ENCODE assay signal across 30 cellular contexts in the genomic region with DNA sequence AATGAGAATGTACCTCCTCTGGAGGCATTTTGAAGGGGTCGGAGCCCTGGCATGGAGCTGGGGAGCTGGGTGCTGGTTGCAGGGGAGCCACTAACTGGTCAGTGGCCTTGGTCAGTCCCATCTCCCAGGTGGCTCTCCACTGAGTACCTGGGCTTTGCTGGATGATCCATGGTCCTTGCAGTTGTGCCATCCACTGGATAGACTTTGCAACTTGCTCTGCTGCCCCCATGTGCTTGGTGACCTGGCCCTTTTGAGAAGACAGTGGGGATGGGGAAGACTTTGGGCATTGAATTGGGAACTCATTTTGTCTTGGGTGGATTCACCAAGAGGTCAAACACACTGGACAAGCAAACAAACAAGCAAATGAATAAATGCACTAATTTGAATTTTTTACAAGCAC.
"Had no signal": no experiment of that assay in that cellular context is flagged by ENCODE, and none has a peak within 500 bp of the region (broad histone marks: within the 10 kb centered on the region; RNA-seq: fewer than 3 reads in every experiment).

No MANE protein-coding gene starts in this region.

- H3K4me1 ChIP-seq: ascending aorta, breast epithelium had no signal

- H3K4me1 Mint-ChIP-seq: activated CD4-positive, alpha-beta T cell treated with anti-CD3 and anti-CD28 coated beads for 36 hours; activated CD4-positive, alpha-beta T cell treated with anti-CD3 and anti-CD28 coated beads, Interleukin-2, amount 10 ng/mL, durations not matched to agents 24 days and 14 days; activated CD8-positive, alpha-beta memory T cell treated with anti-CD3 and anti-CD28 coated beads, Interleukin-2, amount 10 ng/mL, durations not matched to agents 7 days and 5 days; activated naive CD4-positive, alpha-beta T cell treated with anti-CD3 and anti-CD28 coated beads, Interleukin-2, amount 10 ng/mL, durations not matched to agents 7 days and 5 days; activated naive CD8-positive, alpha-beta T cell treated with anti-CD3 and anti-CD28 coated beads, Interleukin-2, amount 10 ng/mL, durations not matched to agents 7 days and 5 days had no signal

- DNase-seq: activated CD4-positive, alpha-beta memory T cell treated with anti-CD3 and anti-CD28 coated beads for 36 hours; activated CD4-positive, alpha-beta T cell treated with anti-CD3 and anti-CD28 coated beads for 36 hours; activated CD4-positive, alpha-beta T cell treated with anti-CD3 and anti-CD28 coated beads, Interleukin-2, amount 10 ng/mL, durations not matched to agents 24 days and 14 days; activated CD4-positive, CD25-positive, alpha-beta regulatory T cell; activated CD4-positive, CD25-positive, alpha-beta regulatory T cell treated with anti-CD3 and anti-CD28 coated beads, Interleukin-2, amount 50 U/mL, for 72 hours; activated CD8-positive, alpha-beta memory T cell treated with anti-CD3 and anti-CD28 coated beads, Interleukin-2, amount 10 ng/mL, durations not matched to agents 7 days and 5 days; activated CD8-positive, alpha-beta memory T cell treated with anti-CD3 and anti-CD28 coated beads, Interleukin-2, amount 50 U/mL, for 4 hours; activated CD8-positive, alpha-beta T cell treated with anti-CD3 and anti-CD28 coated beads, Interleukin-2, amount 10 ng/mL, durations not matched to agents 7 days and 5 days; activated gamma-delta T cell; activated naive CD4-positive, alpha-beta T cell; activated naive CD4-positive, alpha-beta T cell treated with anti-CD3 and anti-CD28 coated beads, Interleukin-2, amount 10 ng/mL, durations not matched to agents 7 days and 5 days; activated naive CD8-positive, alpha-beta T cell treated with anti-CD3 and anti-CD28 coated beads, Interleukin-2, amount 10 ng/mL, durations not matched to agents 7 days and 5 days; activated T-cell treated with anti-CD3 and anti-CD28 coated beads, Interleukin-2, amount 50 U/mL, for 1 hour; activated T-cell treated with anti-CD3 and anti-CD28 coated beads, Interleukin-2, amount 50 U/mL, for 48 hours; central memory CD4-positive, alpha-beta T cell; cerebellar nuclear complex; colonic mucosa; effector CD8-positive, alpha-beta T cell; foreskin fibroblast; head of caudate nucleus; T-helper 2 cell had no signal

- H3K27me3 ChIP-seq: ascending aorta, breast epithelium, cardiac muscle cell, colonic mucosa had no signal

- H3K4me3 Mint-ChIP-seq: activated CD4-positive, alpha-beta memory T cell treated with anti-CD3 and anti-CD28 coated beads for 36 hours; activated CD4-positive, alpha-beta T cell treated with anti-CD3 and anti-CD28 coated beads for 36 hours; activated CD4-positive, alpha-beta T cell treated with anti-CD3 and anti-CD28 coated beads, Interleukin-2, amount 10 ng/mL, durations not matched to agents 24 days and 14 days; activated CD8-positive, alpha-beta memory T cell treated with anti-CD3 and anti-CD28 coated beads, Interleukin-2, amount 10 ng/mL, durations not matched to agents 7 days and 5 days; activated CD8-positive, alpha-beta T cell treated with anti-CD3 and anti-CD28 coated beads, Interleukin-2, amount 10 ng/mL, durations not matched to agents 7 days and 5 days; activated naive CD4-positive, alpha-beta T cell treated with anti-CD3 and anti-CD28 coated beads, Interleukin-2, amount 10 ng/mL, durations not matched to agents 7 days and 5 days; activated naive CD8-positive, alpha-beta T cell treated with anti-CD3 and anti-CD28 coated beads, Interleukin-2, amount 10 ng/mL, durations not matched to agents 7 days and 5 days; activated T-helper 1 cell treated with anti-CD3 and anti-CD28 coated beads, Interleukin-12 subunit alpha, Interleukin-12 subunit beta, Interleukin-2, Interleukin-4 antibody, amounts not matched to agents 30 ng/mL and 10 ng/mL and 1 ng/mL, durations not matched to agents 14 hours and 24 hours and 36 hours; brain had no signal

- H3K9me3 ChIP-seq: ascending aorta, breast epithelium, colonic mucosa had no signal

- H3K36me3 Mint-ChIP-seq: activated CD4-positive, alpha-beta memory T cell treated with anti-CD3 and anti-CD28 coated beads for 36 hours; activated CD8-positive, alpha-beta memory T cell treated with anti-CD3 and anti-CD28 coated beads, Interleukin-2, amount 10 ng/mL, durations not matched to agents 7 days and 5 days; activated naive CD4-positive, alpha-beta T cell treated with anti-CD3 and anti-CD28 coated beads, Interleukin-2, amount 10 ng/mL, durations not matched to agents 7 days and 5 days; activated naive CD4-positive, alpha-beta T cell treated with anti-CD3 and anti-CD28 coated beads, Interleukin-2, amount 50 U/mL, for 72 hours; activated naive CD8-positive, alpha-beta T cell treated with anti-CD3 and anti-CD28 coated beads, Interleukin-2, amount 10 ng/mL, durations not matched to agents 7 days and 5 days; brain had no signal

- H3K27ac ChIP-seq: ascending aorta, breast epithelium, cardiac muscle cell had no signal

- H3K27me3 Mint-ChIP-seq: activated CD4-positive, alpha-beta T cell treated with anti-CD3 and anti-CD28 coated beads, Interleukin-2, amount 10 ng/mL, durations not matched to agents 24 days and 14 days; activated CD8-positive, alpha-beta memory T cell treated with anti-CD3 and anti-CD28 coated beads, Interleukin-2, amount 10 ng/mL, durations not matched to agents 7 days and 5 days; activated naive CD8-positive, alpha-beta T cell treated with anti-CD3 and anti-CD28 coated beads, Interleukin-2, amount 10 ng/mL, durations not matched to agents 7 days and 5 days had no signal

- ATAC-seq: activated CD4-positive, alpha-beta T cell treated with anti-CD3 and anti-CD28 coated beads for 36 hours; activated CD8-positive, alpha-beta memory T cell treated with anti-CD3 and anti-CD28 coated beads, Interleukin-2, amount 10 ng/mL, durations not matched to agents 7 days and 5 days; activated CD8-positive, alpha-beta T cell treated with anti-CD3 and anti-CD28 coated beads, Interleukin-2, amount 10 ng/mL, durations not matched to agents 7 days and 5 days; activated naive CD4-positive, alpha-beta T cell treated with anti-CD3 and anti-CD28 coated beads, Interleukin-2, amount 50 U/mL, for 72 hours; esophagus mucosa had no signal

- H3K9me3 Mint-ChIP-seq: activated CD4-positive, alpha-beta T cell treated with anti-CD3 and anti-CD28 coated beads, Interleukin-2, amount 10 ng/mL, durations not matched to agents 24 days and 14 days; activated T-helper 1 cell treated with anti-CD3 and anti-CD28 coated beads, Interleukin-12 subunit alpha, Interleukin-12 subunit beta, Interleukin-2, Interleukin-4 antibody, amounts not matched to agents 30 ng/mL and 10 ng/mL and 1 ng/mL, durations not matched to agents 14 hours and 24 hours and 36 hours; activated T-helper 2 cell treated with anti-CD3 and anti-CD28 coated beads, Interferon-gamma antibody, Interleukin-2, Interleukin-4, amounts not matched to agents 10 μg/mL and 5 μg/mL and 100 μg/mL, durations not matched to agents 14 hours and 24 hours and 36 hours had no signal

- FAIRE-seq: frontal cortex had no signal

- H3K36me3 ChIP-seq: ascending aorta, breast epithelium, cardiac muscle cell, colonic mucosa had no signal

- H3K27ac Mint-ChIP-seq: activated CD4-positive, alpha-beta memory T cell treated with anti-CD3 and anti-CD28 coated beads for 36 hours; activated CD4-positive, alpha-beta T cell treated with anti-CD3 and anti-CD28 coated beads for 36 hours; activated CD4-positive, alpha-beta T cell treated with anti-CD3 and anti-CD28 coated beads, Interleukin-2, amount 10 ng/mL, durations not matched to agents 24 days and 14 days; activated CD8-positive, alpha-beta T cell treated with anti-CD3 and anti-CD28 coated beads, Interleukin-2, amount 10 ng/mL, durations not matched to agents 7 days and 5 days; activated naive CD4-positive, alpha-beta T cell treated with anti-CD3 and anti-CD28 coated beads, Interleukin-2, amount 10 ng/mL, durations not matched to agents 7 days and 5 days; activated naive CD4-positive, alpha-beta T cell treated with anti-CD3 and anti-CD28 coated beads, Interleukin-2, amount 50 U/mL, for 72 hours; activated naive CD8-positive, alpha-beta T cell treated with anti-CD3 and anti-CD28 coated beads, Interleukin-2, amount 10 ng/mL, durations not matched to agents 7 days and 5 days; activated T-helper 1 cell treated with anti-CD3 and anti-CD28 coated beads, Interleukin-12 subunit alpha, Interleukin-12 subunit beta, Interleukin-2, Interleukin-4 antibody, amounts not matched to agents 30 ng/mL and 10 ng/mL and 1 ng/mL, durations not matched to agents 14 hours and 24 hours and 36 hours; activated T-helper 2 cell treated with anti-CD3 and anti-CD28 coated beads, Interferon-gamma antibody, Interleukin-2, Interleukin-4, amounts not matched to agents 10 μg/mL and 5 μg/mL and 100 μg/mL, durations not matched to agents 14 hours and 24 hours and 36 hours had no signal

- H3K4me3 ChIP-seq: ascending aorta, breast epithelium, cardiac muscle cell, colonic mucosa had no signal
